ENCODE assay signal across 25 cellular contexts in genomic region chr2:161130354-161130753, GRCh38.
"Had no signal": no experiment of that assay in that cellular context is flagged by ENCODE, and none has a peak within 500 bp of the region (broad histone marks: within the 10 kb centered on the region; RNA-seq: fewer than 3 reads in every experiment).

No MANE protein-coding gene starts in this region.

- H3K4me3 Mint-ChIP-seq: naive thymus-derived CD4-positive, alpha-beta T cell; natural killer cell treated with Interleukin-12 subunit alpha and Interleukin-12 subunit beta and Interleukin-15 and Interleukin-18, amount 100 ng/mL, for 72 hours; stimulated activated naive B cell treated with anti-CD40 and anti-IgM and Interleukin-4, amounts not matched to agents 10 μg/mL and 1 μg/mL and 100 μg/mL, for 72 hours had no signal

- ATAC-seq: naive thymus-derived CD4-positive, alpha-beta T cell; natural killer cell treated with Interleukin-12 subunit alpha and Interleukin-12 subunit beta and Interleukin-15 and Interleukin-18, amount 100 ng/mL, for 72 hours; right lobe of liver; stimulated activated naive B cell treated with anti-CD40 and anti-IgM and Interleukin-4, amounts not matched to agents 10 μg/mL and 1 μg/mL and 100 μg/mL, for 72 hours; stimulated activated naive CD8-positive, alpha-beta T cell treated with anti-CD3 and anti-CD28 coated beads, Interleukin-15, Interleukin-2, amounts not matched to agents 100 U/mL and 50 U/mL, for 24 hours had no signal

- H3K36me3 ChIP-seq: left ventricle myocardium inferior, ovary, right atrium auricular region, right lobe of liver, stomach, thyroid gland, transverse colon, upper lobe of left lung, vagina had no signal

- DNase-seq: islet precursor cell; left ventricle myocardium inferior; mesendoderm; midbrain; mucosa of descending colon; naive thymus-derived CD4-positive, alpha-beta T cell; ovary; right lobe of liver; stimulated activated CD4-positive, alpha-beta T cell treated with anti-CD3 and anti-CD28 coated beads, Interleukin-1b, Interleukin-23, amount 100 ng/mL, for 48 hours; stimulated activated CD4-positive, alpha-beta T cell treated with anti-CD3 and anti-CD28 coated beads, Interleukin-2, amount 100 ng/mL, for 48 hours; stimulated activated CD4-positive, alpha-beta T cell treated with anti-CD3 and anti-CD28 coated beads, Interleukin-4, amount 100 ng/mL, for 4 hours; stimulated activated CD8-positive, alpha-beta memory T cell treated with anti-CD3 and anti-CD28 coated beads, Interleukin-4, amount 100 ng/mL, for 48 hours; stimulated activated naive B cell treated with anti-CD40 and anti-IgM and Interleukin-4, amounts not matched to agents 10 μg/mL and 1 μg/mL and 100 μg/mL, for 72 hours; stimulated activated naive CD8-positive, alpha-beta T cell treated with anti-CD3 and anti-CD28 coated beads, Interleukin-15, Interleukin-2, amounts not matched to agents 100 U/mL and 50 U/mL, for 24 hours; stomach; testis; thyroid gland; transverse colon had no signal

- H3K27me3 ChIP-seq: ovary, right atrium auricular region, right lobe of liver, stomach, testis, thyroid gland, transverse colon, upper lobe of left lung, vagina had no signal

- H3K4me3 ChIP-seq: left ventricle myocardium inferior, lung, mucosa of descending colon, ovary, right atrium auricular region, right lobe of liver, smooth muscle cell, stomach, thyroid gland, transverse colon, upper lobe of left lung, vagina had no signal

- H3K9me3 ChIP-seq: left ventricle myocardium inferior, mucosa of descending colon, ovary, right atrium auricular region, right lobe of liver, stomach, testis, thyroid gland, transverse colon, upper lobe of left lung, vagina had no signal

- H3K4me2 ChIP-seq: smooth muscle cell had no signal

- H3K4me1 ChIP-seq: testis had no signal

- H3K27me3 Mint-ChIP-seq: natural killer cell treated with Interleukin-12 subunit alpha and Interleukin-12 subunit beta and Interleukin-15 and Interleukin-18, amount 100 ng/mL, for 72 hours; progenitor cell of endocrine pancreas had no signal

- H3K27ac ChIP-seq: left ventricle myocardium inferior, ovary, right atrium auricular region, right lobe of liver, stomach, testis, thyroid gland, transverse colon, upper lobe of left lung, vagina had no signal

- H3K27ac Mint-ChIP-seq: naive thymus-derived CD4-positive, alpha-beta T cell; progenitor cell of endocrine pancreas; stimulated activated naive B cell treated with anti-CD40 and anti-IgM and Interleukin-4, amounts not matched to agents 10 μg/mL and 1 μg/mL and 100 μg/mL, for 72 hours had no signal
